Comparison of ENCODE assay signal across 8 cellular contexts in the genomic region with DNA sequence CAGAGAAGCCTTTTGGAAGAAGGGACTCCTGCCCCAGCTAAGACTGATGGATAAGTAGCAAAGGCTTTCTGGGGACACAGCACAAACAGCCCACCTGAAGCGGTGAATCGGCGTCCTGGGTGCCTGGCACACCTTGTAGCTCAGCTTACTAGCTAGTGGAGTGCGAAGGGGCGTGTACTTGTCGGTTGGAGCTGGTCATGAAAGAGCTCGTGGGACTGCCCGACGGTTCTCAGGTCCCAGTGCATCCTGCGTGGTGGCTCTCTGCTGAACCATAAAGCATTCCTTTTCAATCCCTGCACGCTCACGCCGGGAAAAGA. TPM values are rescaled to one million over a fixed set of nuclear protein-coding genes. Genes with fewer than 3 reads are reported as not detected.
DNase-seq lines count a peak whose midpoint lies in the region; ATAC-seq and TF ChIP-seq lines count a peak whose summit lies in the region.

No MANE protein-coding gene starts in this region.

- peak in 1 of 2 donors; percentile 11 for TF ChIP-seq POLR2A in thyroid gland (IDR thresholded peaks at IDR 0.05)

- peaks cover 16 to 25% of the 10 kb centered on the region in 2 donors for H3K4me1 ChIP-seq in thyroid gland

- H3K36me3 ChIP-seq in GM06990 (ENCODE audit: control insufficient read depth, insufficient read depth, low read length) (no peaks in the 10 kb centered on the region), thyroid gland (no peaks in the 10 kb centered on the region)

- intact Hi-C loops in thyroid gland (cut with DNase I) = no loop called here

- WGBS in adipose tissue, 3 donors = 0 to 1% (median 0%) methylated on average over 13 of the region's 13 CpGs
- 1 to 2% methylated on average over 10 to 13 of the region's 13 CpGs for WGBS in thyroid gland, 2 donors

- H3K27ac ChIP-seq in adipose tissue (ENCODE audit: low read depth, low read length) = peak overlapping the region; percentile 52
- peak overlapping the region; percentile 57 to 94 (median 92) for H3K27ac ChIP-seq in thyroid gland

- H3K9me3 ChIP-seq in thyroid gland = no peaks in the 10 kb centered on the region

- H3K4me3 ChIP-seq in GM06990 (replicated peaks; ENCODE audit: low read depth, low read length) (peak overlapping the region; percentile 91), thyroid gland (replicated peaks in 1 of 3) (peak overlapping the region in 2 of 3 donors; percentile 53 to 92)

- no peaks in the 10 kb centered on the region for H3K27me3 ChIP-seq in GM06990 (replicated peaks; ENCODE audit: control insufficient read depth, insufficient read depth, low read length)
- H3K27me3 ChIP-seq in thyroid gland = no peaks in the 10 kb centered on the region

- TF ChIP-seq CTCF in GM06990 (IDR thresholded peaks at IDR 0.05; ENCODE audit: insufficient read depth, low read length, poor library complexity, severe bottlenecking) = no peak
- TF ChIP-seq CTCF in thyroid gland (IDR thresholded peaks at IDR 0.05) = no peak

- ATAC-seq in GM21381 (IDR thresholded peaks at IDR 0.05; ENCODE audit: unreplicated experiment) = peak; percentile 32
- ATAC-seq in HG03575 (IDR thresholded peaks at IDR 0.05; ENCODE audit: extremely low read depth, insufficient number of reproducible peaks, low FRiP score, unreplicated experiment) = peak; percentile 6
- ATAC-seq in left lobe of liver = peak; percentile 48

- no peak for DNase-seq in GM06990 (ENCODE audit: extremely low read depth, insufficient read length)
- no peak for DNase-seq in left lobe of liver (ENCODE audit: low spot score)
- DNase-seq in thyroid gland = peak; percentile 81 to 89
- DNase-seq in NCI-H226 = no peak
- DNase-seq in cerebellar nuclear complex (lab: John Stamatoyannopoulos, UW) = no peak

RNA-seq across cellular contexts. Expression of a gene that starts 0.7 kb away (rescaled TPM):
- polyA plus RNA-seq in adipose tissue = 10 to 100 TPM in 2 of 3 donors, 1 to 10 TPM in 1; 3.8 to 19.2 (median 13.4) TPM
- total RNA-seq in left lobe of liver = 8.8 TPM
- total RNA-seq in thyroid gland = 10 to 100 TPM; 27.1 to 35.9 (median 31.0) TPM

RNA-seq across cellular contexts. Expression of a gene that starts 45.7 kb away (rescaled TPM):
- 1,000 to 10,000 TPM in 1 of 3 donors, 100 to 1,000 TPM in 2; 140 to 1,953 (median 168) TPM for polyA plus RNA-seq in adipose tissue
- total RNA-seq in left lobe of liver = 172 TPM
- 10 to 100 TPM in 3 of 4 donors, 1 to 10 TPM in 1; 9.9 to 20.7 (median 16.3) TPM for total RNA-seq in thyroid gland

Comparison
In these comparisons a context has a peak if more than half of its experiments do, and no peak if none do; other contexts are left out.
1. DNase-seq: peak in thyroid gland (2 of 2); none in GM06990 (single experiment), left lobe of liver (single experiment), NCI-H226 (single experiment) and cerebellar nuclear complex (0 of 2).
2. Peak in every context shown above with its lines, with median percentiles within 50 percentile points of each other: ATAC-seq.